ENCODE assay signal across 1 cellular context in the genomic region with DNA sequence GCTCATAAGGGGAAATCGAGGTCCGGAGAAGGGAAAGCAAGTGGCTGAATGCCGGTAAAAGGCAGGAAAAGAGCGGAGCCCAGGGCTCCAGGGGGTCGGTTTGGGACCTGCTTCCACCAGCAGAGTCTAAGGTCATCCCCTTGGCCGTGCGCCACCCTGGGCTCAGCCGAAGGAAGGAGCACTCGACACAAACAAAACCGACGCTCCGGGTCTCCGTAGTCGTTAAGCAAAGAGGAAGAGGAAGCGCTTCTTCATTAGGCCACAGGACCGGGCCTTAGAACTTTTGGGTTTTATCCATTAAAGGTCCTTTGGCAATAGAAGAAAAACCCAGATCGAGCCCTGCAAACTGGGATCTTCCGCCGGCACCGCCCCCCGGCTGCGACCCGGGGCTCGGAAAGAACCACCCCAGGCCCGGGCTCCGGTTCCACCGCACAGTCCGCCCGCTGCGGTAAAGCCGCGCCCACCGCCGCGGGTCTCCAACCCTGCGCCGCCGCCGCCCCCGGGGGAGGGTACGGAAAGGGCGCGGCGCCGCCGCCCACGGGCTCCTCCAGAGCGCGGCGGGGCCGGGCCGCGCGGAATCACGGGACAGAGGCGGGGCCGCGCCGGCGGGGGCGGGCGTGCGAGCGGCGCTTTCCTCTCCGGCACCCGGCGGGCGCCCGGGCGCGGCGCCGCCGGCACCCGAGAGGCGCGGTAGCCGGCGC.
A peak's percentile ranks its signal among the peaks of the same experiment; 100 is the strongest.
TF ChIP-seq lines count a peak whose summit lies in the region.

A gene (plus strand): TSS at position 629 of the 701 bp plus-strand sequence. CDS start 189 bp downstream, outside the sequence.

TF ChIP-seq in IMR-90, 13 proteins besides CTCF, POLR2A, EP300 and RAD21:
- TF ChIP-seq, protein P1, sequence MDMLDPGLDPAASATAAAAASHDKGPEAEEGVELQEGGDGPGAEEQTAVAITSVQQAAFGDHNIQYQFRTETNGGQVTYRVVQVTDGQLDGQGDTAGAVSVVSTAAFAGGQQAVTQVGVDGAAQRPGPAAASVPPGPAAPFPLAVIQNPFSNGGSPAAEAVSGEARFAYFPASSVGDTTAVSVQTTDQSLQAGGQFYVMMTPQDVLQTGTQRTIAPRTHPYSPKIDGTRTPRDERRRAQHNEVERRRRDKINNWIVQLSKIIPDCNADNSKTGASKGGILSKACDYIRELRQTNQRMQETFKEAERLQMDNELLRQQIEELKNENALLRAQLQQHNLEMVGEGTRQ (IDR thresholded peaks at IDR 0.05; ENCODE audit: low read depth, low read length): no peak
- TF ChIP-seq MAFK (IDR thresholded peaks at IDR 0.05; ENCODE audit: low read depth, low read length) (no peak), MAZ (IDR thresholded peaks at IDR 0.05; ENCODE audit: borderline replicate concordance, low read depth, low read length) (peak; percentile 69; the same call in 1 of the 2 replicates), CHD1 (IDR thresholded peaks at IDR 0.05; ENCODE audit: low read depth, low read length) (no peak), BHLHE40 (IDR thresholded peaks at IDR 0.05; ENCODE audit: low read depth, low read length) (peak; percentile 45), MXI1 (IDR thresholded peaks at IDR 0.05; ENCODE audit: borderline replicate concordance, low read depth, low read length) (no peak), CEBPB (IDR thresholded peaks at IDR 0.05; ENCODE audit: low read depth, low read length) (no peak)
